Comparison of ENCODE assay signal across 1 cellular context in the genomic region with DNA sequence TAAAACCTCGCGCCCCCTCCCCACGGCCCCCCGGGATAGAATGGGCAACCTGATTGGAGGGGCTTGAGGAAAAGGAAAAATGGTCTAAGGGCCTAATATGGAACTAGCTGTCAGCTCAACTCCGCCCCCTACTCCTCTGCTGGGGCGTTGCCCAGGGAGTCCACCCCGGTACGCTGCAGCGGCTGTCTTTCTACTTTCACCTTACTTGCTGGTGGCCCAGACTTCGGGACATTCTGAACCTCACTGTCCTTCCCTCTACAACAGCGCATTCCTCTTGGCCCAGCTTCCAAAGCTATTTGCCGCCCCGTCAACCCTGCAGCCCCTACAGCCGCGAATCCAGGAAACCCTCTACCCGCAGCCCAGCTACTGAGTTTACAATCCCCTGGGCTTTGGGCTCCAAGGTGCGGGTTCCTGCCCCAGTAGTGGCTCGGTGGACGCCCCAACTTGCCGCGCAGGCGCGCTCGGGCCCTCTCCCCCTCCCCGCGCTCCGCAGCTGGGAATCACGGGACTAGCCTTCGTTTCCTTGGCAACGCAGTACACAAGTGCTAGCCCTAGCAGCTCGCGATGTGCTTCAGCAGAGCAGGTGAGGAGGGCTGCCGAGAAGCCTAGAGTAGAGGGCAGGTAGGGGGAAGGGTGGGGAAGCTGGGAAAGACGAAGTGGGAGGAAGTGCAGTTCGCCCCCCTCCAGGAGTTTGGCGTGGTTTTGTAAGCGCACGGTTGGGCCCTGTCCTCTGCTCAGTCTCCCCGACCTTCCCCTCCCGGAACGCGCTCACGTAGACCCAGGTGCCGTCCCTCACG.
A peak's percentile ranks its signal among the peaks of the same experiment; 100 is the strongest.
TF ChIP-seq lines count a peak whose summit lies in the region.

No MANE protein-coding gene starts in this region.

TF ChIP-seq in K562, 482 proteins besides CTCF, POLR2A, EP300 and RAD21 (continued from another document):
- TF ChIP-seq HNRNPLL (IDR thresholded peaks at IDR 0.05; ENCODE audit: low read depth, low read length, poor library complexity, severe bottlenecking), result peak; percentile 25
- 0 out of 2 replicates have a peak, but pooled peaks have one; percentile 39 for TF ChIP-seq ESRRA (IDR thresholded peaks at IDR 0.05; ENCODE audit: borderline replicate concordance, low read depth)
- no peak for TF ChIP-seq MYBL2 (IDR thresholded peaks at IDR 0.05; ENCODE audit: low read depth)
- TF ChIP-seq MYBL2 (CRISPR knock-in tag; IDR thresholded peaks at IDR 0.05; ENCODE audit: borderline replicate concordance), result no peak
- TF ChIP-seq, protein P1, sequence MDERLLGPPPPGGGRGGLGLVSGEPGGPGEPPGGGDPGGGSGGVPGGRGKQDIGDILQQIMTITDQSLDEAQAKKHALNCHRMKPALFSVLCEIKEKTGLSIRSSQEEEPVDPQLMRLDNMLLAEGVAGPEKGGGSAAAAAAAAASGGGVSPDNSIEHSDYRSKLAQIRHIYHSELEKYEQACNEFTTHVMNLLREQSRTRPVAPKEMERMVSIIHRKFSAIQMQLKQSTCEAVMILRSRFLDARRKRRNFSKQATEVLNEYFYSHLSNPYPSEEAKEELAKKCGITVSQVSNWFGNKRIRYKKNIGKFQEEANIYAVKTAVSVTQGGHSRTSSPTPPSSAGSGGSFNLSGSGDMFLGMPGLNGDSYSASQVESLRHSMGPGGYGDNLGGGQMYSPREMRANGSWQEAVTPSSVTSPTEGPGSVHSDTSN (CRISPR knock-in tag; IDR thresholded peaks at IDR 0.05; ENCODE audit: low read depth), result no peak
- TF ChIP-seq, protein P1 (tag; conservative IDR thresholded peaks at IDR 0.05; ENCODE audit: low read depth), result peak; percentile 67
- TF ChIP-seq, protein P2, sequence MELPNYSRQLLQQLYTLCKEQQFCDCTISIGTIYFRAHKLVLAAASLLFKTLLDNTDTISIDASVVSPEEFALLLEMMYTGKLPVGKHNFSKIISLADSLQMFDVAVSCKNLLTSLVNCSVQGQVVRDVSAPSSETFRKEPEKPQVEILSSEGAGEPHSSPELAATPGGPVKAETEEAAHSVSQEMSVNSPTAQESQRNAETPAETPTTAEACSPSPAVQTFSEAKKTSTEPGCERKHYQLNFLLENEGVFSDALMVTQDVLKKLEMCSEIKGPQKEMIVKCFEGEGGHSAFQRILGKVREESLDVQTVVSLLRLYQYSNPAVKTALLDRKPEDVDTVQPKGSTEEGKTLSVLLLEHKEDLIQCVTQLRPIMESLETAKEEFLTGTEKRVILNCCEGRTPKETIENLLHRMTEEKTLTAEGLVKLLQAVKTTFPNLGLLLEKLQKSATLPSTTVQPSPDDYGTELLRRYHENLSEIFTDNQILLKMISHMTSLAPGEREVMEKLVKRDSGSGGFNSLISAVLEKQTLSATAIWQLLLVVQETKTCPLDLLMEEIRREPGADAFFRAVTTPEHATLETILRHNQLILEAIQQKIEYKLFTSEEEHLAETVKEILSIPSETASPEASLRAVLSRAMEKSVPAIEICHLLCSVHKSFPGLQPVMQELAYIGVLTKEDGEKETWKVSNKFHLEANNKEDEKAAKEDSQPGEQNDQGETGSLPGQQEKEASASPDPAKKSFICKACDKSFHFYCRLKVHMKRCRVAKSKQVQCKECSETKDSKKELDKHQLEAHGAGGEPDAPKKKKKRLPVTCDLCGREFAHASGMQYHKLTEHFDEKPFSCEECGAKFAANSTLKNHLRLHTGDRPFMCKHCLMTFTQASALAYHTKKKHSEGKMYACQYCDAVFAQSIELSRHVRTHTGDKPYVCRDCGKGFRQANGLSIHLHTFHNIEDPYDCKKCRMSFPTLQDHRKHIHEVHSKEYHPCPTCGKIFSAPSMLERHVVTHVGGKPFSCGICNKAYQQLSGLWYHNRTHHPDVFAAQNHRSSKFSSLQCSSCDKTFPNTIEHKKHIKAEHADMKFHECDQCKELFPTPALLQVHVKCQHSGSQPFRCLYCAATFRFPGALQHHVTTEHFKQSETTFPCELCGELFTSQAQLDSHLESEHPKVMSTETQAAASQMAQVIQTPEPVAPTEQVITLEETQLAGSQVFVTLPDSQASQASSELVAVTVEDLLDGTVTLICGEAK (IDR thresholded peaks at IDR 0.05), result no peak
- TF ChIP-seq, protein P2 (CRISPR knock-in tag; IDR thresholded peaks at IDR 0.05), result no peak
- TF ChIP-seq ARHGAP35 (IDR thresholded peaks at IDR 0.05; ENCODE audit: partially characterized antibody), result no peak
- TF ChIP-seq, protein P3, sequence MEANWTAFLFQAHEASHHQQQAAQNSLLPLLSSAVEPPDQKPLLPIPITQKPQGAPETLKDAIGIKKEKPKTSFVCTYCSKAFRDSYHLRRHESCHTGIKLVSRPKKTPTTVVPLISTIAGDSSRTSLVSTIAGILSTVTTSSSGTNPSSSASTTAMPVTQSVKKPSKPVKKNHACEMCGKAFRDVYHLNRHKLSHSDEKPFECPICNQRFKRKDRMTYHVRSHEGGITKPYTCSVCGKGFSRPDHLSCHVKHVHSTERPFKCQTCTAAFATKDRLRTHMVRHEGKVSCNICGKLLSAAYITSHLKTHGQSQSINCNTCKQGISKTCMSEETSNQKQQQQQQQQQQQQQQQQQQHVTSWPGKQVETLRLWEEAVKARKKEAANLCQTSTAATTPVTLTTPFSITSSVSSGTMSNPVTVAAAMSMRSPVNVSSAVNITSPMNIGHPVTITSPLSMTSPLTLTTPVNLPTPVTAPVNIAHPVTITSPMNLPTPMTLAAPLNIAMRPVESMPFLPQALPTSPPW (CRISPR knock-in tag; IDR thresholded peaks at IDR 0.05), result peak; percentile 90
- 0 out of 2 replicates have a peak, but pooled peaks have one; percentile 2 for TF ChIP-seq JUND (IDR thresholded peaks at IDR 0.05; ENCODE audit: borderline replicate concordance, low read depth, low read length)
- TF ChIP-seq JUND (tag; IDR thresholded peaks at IDR 0.05; ENCODE audit: borderline replicate concordance, low read depth, low read length), result no peak
- TF ChIP-seq, protein P4, sequence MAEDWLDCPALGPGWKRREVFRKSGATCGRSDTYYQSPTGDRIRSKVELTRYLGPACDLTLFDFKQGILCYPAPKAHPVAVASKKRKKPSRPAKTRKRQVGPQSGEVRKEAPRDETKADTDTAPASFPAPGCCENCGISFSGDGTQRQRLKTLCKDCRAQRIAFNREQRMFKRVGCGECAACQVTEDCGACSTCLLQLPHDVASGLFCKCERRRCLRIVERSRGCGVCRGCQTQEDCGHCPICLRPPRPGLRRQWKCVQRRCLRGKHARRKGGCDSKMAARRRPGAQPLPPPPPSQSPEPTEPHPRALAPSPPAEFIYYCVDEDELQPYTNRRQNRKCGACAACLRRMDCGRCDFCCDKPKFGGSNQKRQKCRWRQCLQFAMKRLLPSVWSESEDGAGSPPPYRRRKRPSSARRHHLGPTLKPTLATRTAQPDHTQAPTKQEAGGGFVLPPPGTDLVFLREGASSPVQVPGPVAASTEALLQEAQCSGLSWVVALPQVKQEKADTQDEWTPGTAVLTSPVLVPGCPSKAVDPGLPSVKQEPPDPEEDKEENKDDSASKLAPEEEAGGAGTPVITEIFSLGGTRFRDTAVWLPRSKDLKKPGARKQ (CRISPR knock-in tag; IDR thresholded peaks at IDR 0.05), result no peak
- TF ChIP-seq, protein P5, sequence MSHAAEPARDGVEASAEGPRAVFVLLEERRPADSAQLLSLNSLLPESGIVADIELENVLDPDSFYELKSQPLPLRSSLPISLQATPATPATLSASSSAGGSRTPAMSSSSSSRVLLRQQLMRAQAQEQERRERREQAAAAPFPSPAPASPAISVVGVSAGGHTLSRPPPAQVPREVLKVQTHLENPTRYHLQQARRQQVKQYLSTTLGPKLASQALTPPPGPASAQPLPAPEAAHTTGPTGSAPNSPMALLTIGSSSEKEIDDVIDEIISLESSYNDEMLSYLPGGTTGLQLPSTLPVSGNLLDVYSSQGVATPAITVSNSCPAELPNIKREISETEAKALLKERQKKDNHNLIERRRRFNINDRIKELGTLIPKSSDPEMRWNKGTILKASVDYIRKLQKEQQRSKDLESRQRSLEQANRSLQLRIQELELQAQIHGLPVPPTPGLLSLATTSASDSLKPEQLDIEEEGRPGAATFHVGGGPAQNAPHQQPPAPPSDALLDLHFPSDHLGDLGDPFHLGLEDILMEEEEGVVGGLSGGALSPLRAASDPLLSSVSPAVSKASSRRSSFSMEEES (CRISPR knock-in tag; IDR thresholded peaks at IDR 0.05), result peak; percentile 41
- TF ChIP-seq SIN3A (IDR thresholded peaks at IDR 0.05; ENCODE audit: borderline replicate concordance in 2 of 2, control insufficient read depth in 1 of 2, low read depth in 2 of 2, low read length in 2 of 2), result peak in 1 of 2 experiments; percentile 38; a peak in 1 of 4 replicates
- peak; percentile 56; the same call in 1 of the 2 replicates for TF ChIP-seq TOE1 (IDR thresholded peaks at IDR 0.05; ENCODE audit: borderline replicate concordance)
- TF ChIP-seq TOE1 (CRISPR knock-in tag; IDR thresholded peaks at IDR 0.05; ENCODE audit: borderline replicate concordance, low read depth), result no peak
- TF ChIP-seq EGR1 (conservative IDR thresholded peaks at IDR 0.05), result no peak
- TF ChIP-seq, protein P6, sequence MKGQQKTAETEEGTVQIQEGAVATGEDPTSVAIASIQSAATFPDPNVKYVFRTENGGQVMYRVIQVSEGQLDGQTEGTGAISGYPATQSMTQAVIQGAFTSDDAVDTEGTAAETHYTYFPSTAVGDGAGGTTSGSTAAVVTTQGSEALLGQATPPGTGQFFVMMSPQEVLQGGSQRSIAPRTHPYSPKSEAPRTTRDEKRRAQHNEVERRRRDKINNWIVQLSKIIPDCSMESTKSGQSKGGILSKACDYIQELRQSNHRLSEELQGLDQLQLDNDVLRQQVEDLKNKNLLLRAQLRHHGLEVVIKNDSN (CRISPR knock-in tag; IDR thresholded peaks at IDR 0.05), result peak; percentile 69
- TF ChIP-seq, protein P7, sequence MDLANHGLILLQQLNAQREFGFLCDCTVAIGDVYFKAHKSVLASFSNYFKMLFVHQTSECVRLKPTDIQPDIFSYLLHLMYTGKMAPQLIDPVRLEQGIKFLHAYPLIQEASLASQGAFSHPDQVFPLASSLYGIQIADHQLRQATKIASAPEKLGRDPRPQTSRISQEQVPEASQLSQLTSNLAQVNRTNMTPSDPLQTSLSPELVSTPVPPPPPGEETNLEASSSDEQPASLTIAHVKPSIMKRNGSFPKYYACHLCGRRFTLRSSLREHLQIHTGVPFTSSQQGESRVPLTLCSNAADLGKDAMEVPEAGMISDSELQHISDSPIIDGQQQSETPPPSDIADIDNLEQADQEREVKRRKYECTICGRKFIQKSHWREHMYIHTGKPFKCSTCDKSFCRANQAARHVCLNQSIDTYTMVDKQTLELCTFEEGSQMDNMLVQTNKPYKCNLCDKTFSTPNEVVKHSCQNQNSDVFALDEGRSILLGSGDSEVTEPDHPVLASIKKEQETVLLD (IDR thresholded peaks at IDR 0.05), result peak; percentile 46; the same call in 1 of the 2 replicates
- TF ChIP-seq KLF1 (tag; IDR thresholded peaks at IDR 0.05), result peak; percentile 56; the same call in 1 of the 2 replicates
- peak; percentile 21; the same call in 1 of the 2 replicates for TF ChIP-seq ZFX (CRISPR knock-in tag; IDR thresholded peaks at IDR 0.05)
- TF ChIP-seq NBN (IDR thresholded peaks at IDR 0.05; ENCODE audit: low read depth), result 0 out of 2 replicates have a peak, but pooled peaks have one; percentile 32
- TF ChIP-seq SRF (CRISPR knock-in tag; IDR thresholded peaks at IDR 0.05), result peak in 1 of 2 experiments; percentile 90; a peak in 2 of 4 replicates
- peak in 1 of 2 experiments; percentile 22; a peak in 1 of 4 replicates for TF ChIP-seq KDM4B (IDR thresholded peaks at IDR 0.05; ENCODE audit: borderline replicate concordance in 2 of 2, low read depth in 1 of 2)
